ENCODE assay signal across 28 cellular contexts in the genomic region with DNA sequence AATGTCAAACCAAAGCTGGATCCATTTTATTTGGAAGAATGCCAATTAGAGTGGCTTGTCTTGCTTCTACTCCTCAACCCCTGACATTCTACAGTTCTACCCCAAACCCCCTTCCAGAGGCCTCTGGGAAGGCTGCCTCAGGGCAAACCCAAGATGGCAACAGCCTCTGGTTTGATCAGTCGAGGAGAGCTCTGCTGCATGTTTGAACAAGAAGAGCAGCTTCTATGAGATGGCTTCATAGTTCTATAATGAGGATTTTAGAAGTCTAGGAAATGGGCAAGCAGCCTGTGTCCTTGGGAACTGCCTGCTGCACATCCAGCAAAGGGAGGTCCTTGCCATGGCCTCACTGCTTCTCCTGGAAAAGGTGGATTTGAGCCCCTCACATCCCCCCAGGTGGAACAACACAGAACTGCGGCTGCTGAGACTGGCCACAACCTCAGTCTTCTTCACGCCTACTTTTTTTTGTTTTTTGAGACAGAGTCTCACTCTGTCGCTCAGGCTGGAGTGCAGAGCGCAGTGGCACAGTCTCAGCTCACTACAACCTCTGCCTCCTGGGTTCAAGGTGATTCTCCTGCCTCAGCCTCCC. TPM values are rescaled to one million over a fixed set of nuclear protein-coding genes. Genes with fewer than 3 reads are reported as not detected.
A peak's percentile ranks its signal among the peaks of the same experiment; 100 is the strongest.
DNase-seq lines count a peak whose midpoint lies in the region; TF ChIP-seq lines count a peak whose summit lies in the region.
"Had no signal": no experiment of that assay in that cellular context is flagged by ENCODE, and none has a peak within 500 bp of the region (broad histone marks: within the 10 kb centered on the region; RNA-seq: fewer than 3 reads in every experiment).

No MANE protein-coding gene starts in this region.

- CTCF ChIA-PET in activated naive CD4-positive, alpha-beta T cell treated with anti-CD3 and anti-CD28 coated beads for 36 hours (lab: Charles Lee), result interaction anchor here (1.1 to 3.6 kb wide), 2 partner anchors 69 to 116 kb away, joined by 3 to 21 read pairs; no protein-coding TSS in a partner anchor
- CTCF ChIA-PET in HEK293T (lab: Yijun Ruan, JAX), result interaction anchor here (0.6 kb wide), 2 partner anchors 10 to 81 kb away, joined by 3 read pairs; no protein-coding TSS in a partner anchor

- peaks cover 0 to 29% (median 11%) of the 10 kb centered on the region in 6 donors for H3K36me3 ChIP-seq in spleen
- H3K36me3 ChIP-seq: left ventricle myocardium inferior, pancreas had no signal

- no peak for TF ChIP-seq POLR2A in spleen (IDR thresholded peaks at IDR 0.05)

- TF ChIP-seq CTCF in spleen (IDR thresholded peaks at IDR 0.05 in 8 of 11, conservative IDR thresholded peaks at IDR 0.05 in 3 of 11), result no peak

- H3K27me3 ChIP-seq in spleen (replicated peaks in 1 of 7), result peaks cover 0 to 20% (median 14%) of the 10 kb centered on the region in 7 donors
- H3K27me3 ChIP-seq: BLaER1 treated with 17β-estradiol and CSF1 and Interleukin-3, amounts not matched to agents 10 nM and 100 nM; body of pancreas; pancreas had no signal

- WGBS in spleen, 5 donors, result 88 to 94% (median 92%) methylated on average over 5 of the region's 5 CpGs

- no peaks in the 10 kb centered on the region for H3K27me3 Mint-ChIP-seq in activated naive CD4-positive, alpha-beta T cell treated with anti-CD3 and anti-CD28 coated beads for 36 hours (ENCODE audit: low read depth)
- peaks cover 2% of the 10 kb centered on the region for H3K27me3 Mint-ChIP-seq in dendritic cell treated with granulocyte-macrophage colony-stimulating factor and Interleukin-4, amounts not matched to agents 40 ng/mL and 50 ng/mL, for 4 days
- H3K27me3 Mint-ChIP-seq: stimulated activated naive CD8-positive, alpha-beta T cell treated with anti-CD3 and anti-CD28 coated beads, Interleukin-15, Interleukin-2, amounts not matched to agents 100 ng/mL and 50 ng/mL, for 24 hours had no signal

- no peaks in the 10 kb centered on the region for H3K9me3 ChIP-seq in spleen
- H3K9me3 ChIP-seq: body of pancreas, left ventricle myocardium inferior, pancreas had no signal

- H3K27ac Mint-ChIP-seq in activated naive CD4-positive, alpha-beta T cell treated with anti-CD3 and anti-CD28 coated beads for 36 hours, result peak overlapping the region; percentile 58
- peak overlapping the region; percentile 37 for H3K27ac Mint-ChIP-seq in dendritic cell treated with granulocyte-macrophage colony-stimulating factor and Interleukin-4, amounts not matched to agents 40 ng/mL and 50 ng/mL, for 4 days
- H3K27ac Mint-ChIP-seq: stimulated activated naive CD8-positive, alpha-beta T cell treated with anti-CD3 and anti-CD28 coated beads, Interleukin-15, Interleukin-2, amounts not matched to agents 100 ng/mL and 50 ng/mL, for 24 hours had no signal

- peaks cover 19% of the 10 kb centered on the region for H3K36me3 Mint-ChIP-seq in activated naive CD4-positive, alpha-beta T cell treated with anti-CD3 and anti-CD28 coated beads for 36 hours (ENCODE audit: low read depth)
- H3K36me3 Mint-ChIP-seq in dendritic cell treated with granulocyte-macrophage colony-stimulating factor and Interleukin-4, amounts not matched to agents 40 ng/mL and 50 ng/mL, for 4 days (ENCODE audit: low read depth), result peaks cover 38% of the 10 kb centered on the region

- no peak for DNase-seq in activated naive CD4-positive, alpha-beta T cell treated with anti-CD3 and anti-CD28 coated beads for 36 hours
- no peak for DNase-seq in activated naive CD4-positive, alpha-beta T cell treated with Interleukin-2 at 50 U/mL for 16 hours
- DNase-seq in HEK293T (ENCODE audit: extremely low spot score), result peak; percentile 46
- peak; percentile 32 for DNase-seq in spleen
- DNase-seq in NCI-H2081 (lab: John Stamatoyannopoulos, UW), result no peak
- no peak for DNase-seq in activated CD4-positive, CD25-positive, alpha-beta regulatory T cell (lab: John Stamatoyannopoulos, UW)
- no peak for DNase-seq in ecto neural progenitor cell (ENCODE audit: low spot score)
- DNase-seq: ACHN; activated CD4-positive, alpha-beta T cell treated with anti-CD3 and anti-CD28 coated beads for 4 hours; body of pancreas; Calu3; effector CD8-positive, alpha-beta T cell; foreskin melanocyte; hippocampal formation; IMR-90; left ventricle myocardium inferior; midbrain; NCI-H1092 treated with DMSO at 0.1 percent for 48 hours; NCI-H2029; NCI-H226; NCI-H748 treated with DMSO at 0.1 percent for 48 hours; pancreas; RPMI8226 had no signal

- peaks cover 9% of the 10 kb centered on the region for H3K4me1 Mint-ChIP-seq in activated naive CD4-positive, alpha-beta T cell treated with anti-CD3 and anti-CD28 coated beads for 36 hours (ENCODE audit: low read depth)
- H3K4me1 Mint-ChIP-seq in dendritic cell treated with granulocyte-macrophage colony-stimulating factor and Interleukin-4, amounts not matched to agents 40 ng/mL and 50 ng/mL, for 4 days (ENCODE audit: low read depth), result peaks cover 35% of the 10 kb centered on the region

- no peaks in the 10 kb centered on the region for H3K9me3 Mint-ChIP-seq in activated naive CD4-positive, alpha-beta T cell treated with anti-CD3 and anti-CD28 coated beads for 36 hours
- no peaks in the 10 kb centered on the region for H3K9me3 Mint-ChIP-seq in dendritic cell treated with granulocyte-macrophage colony-stimulating factor and Interleukin-4, amounts not matched to agents 40 ng/mL and 50 ng/mL, for 4 days
- H3K9me3 Mint-ChIP-seq: stimulated activated naive CD8-positive, alpha-beta T cell treated with anti-CD3 and anti-CD28 coated beads, Interleukin-15, Interleukin-2, amounts not matched to agents 100 ng/mL and 50 ng/mL, for 24 hours had no signal

- intact Hi-C loops in activated naive CD4-positive, alpha-beta T cell treated with anti-CD3 and anti-CD28 coated beads for 36 hours (cut with micrococcal nuclease), result no loop called here
- intact Hi-C loops in dendritic cell treated with granulocyte-macrophage colony-stimulating factor and Interleukin-4, amounts not matched to agents 40 ng/mL and 50 ng/mL, for 4 days (cut with micrococcal nuclease), result no loop called here
- intact Hi-C loops in spleen (cut with DNase I; ENCODE audit: low total_unique reads), result no loop called here

- H3K4me1 ChIP-seq in spleen, result peaks cover 0 to 24% (median 17%) of the 10 kb centered on the region in 6 donors

- POLR2A ChIA-PET in HEK293T (lab: Yijun Ruan, JAX), result no interaction called here

- no peak overlapping the region for H3K27ac ChIP-seq in spleen
- H3K27ac ChIP-seq: BLaER1 treated with 17β-estradiol and CSF1 and Interleukin-3, amounts not matched to agents 10 nM and 100 nM; body of pancreas; left ventricle myocardium inferior; pancreas had no signal

- H3K4me3 ChIP-seq in spleen, result no peak overlapping the region
- H3K4me3 ChIP-seq: BLaER1 treated with 17β-estradiol and CSF1 and Interleukin-3, amounts not matched to agents 10 nM and 100 nM; body of pancreas; left ventricle myocardium inferior; pancreas had no signal

- H3K4me3 Mint-ChIP-seq in activated naive CD4-positive, alpha-beta T cell treated with anti-CD3 and anti-CD28 coated beads for 36 hours, result no peak overlapping the region
- H3K4me3 Mint-ChIP-seq in dendritic cell treated with granulocyte-macrophage colony-stimulating factor and Interleukin-4, amounts not matched to agents 40 ng/mL and 50 ng/mL, for 4 days, result no peak overlapping the region
- H3K4me3 Mint-ChIP-seq: nephron; stimulated activated naive CD8-positive, alpha-beta T cell treated with anti-CD3 and anti-CD28 coated beads, Interleukin-15, Interleukin-2, amounts not matched to agents 100 ng/mL and 50 ng/mL, for 24 hours had no signal

TF ChIP-seq in HEK293T, 16 proteins besides CTCF, POLR2A, EP300 and RAD21:
- TF ChIP-seq ELF4 (IDR thresholded peaks at IDR 0.05) (no peak), BHLHE40 (IDR thresholded peaks at IDR 0.05; ENCODE audit: borderline replicate concordance) (no peak), ZNF384 (IDR thresholded peaks at IDR 0.05) (no peak), FOXA1 (IDR thresholded peaks at IDR 0.05) (no peak), LEF1 (IDR thresholded peaks at IDR 0.05; ENCODE audit: borderline replicate concordance) (no peak), TARDBP (IDR thresholded peaks at IDR 0.05) (no peak), FOXK2 (IDR thresholded peaks at IDR 0.05) (no peak), NFRKB (IDR thresholded peaks at IDR 0.05) (no peak), FOXM1 (IDR thresholded peaks at IDR 0.05; ENCODE audit: borderline replicate concordance) (no peak), CTBP1 (IDR thresholded peaks at IDR 0.05; ENCODE audit: borderline replicate concordance) (no peak), SUZ12 (IDR thresholded peaks at IDR 0.05) (no peak), PKNOX1 (IDR thresholded peaks at IDR 0.05) (no peak), ARNT (IDR thresholded peaks at IDR 0.05) (no peak), L3MBTL2 (conservative IDR thresholded peaks at IDR 0.05) (no peak), SP1 (IDR thresholded peaks at IDR 0.05) (no peak), HDGF (IDR thresholded peaks at IDR 0.05; ENCODE audit: borderline replicate concordance) (no peak)

RNA-seq across cellular contexts. Expression of gene ZC3H12D, which starts 37.9 kb away (rescaled TPM):
- 10 to 100 TPM; 75.8 to 82.7 TPM for total RNA-seq in activated naive CD4-positive, alpha-beta T cell treated with anti-CD3 and anti-CD28 coated beads for 36 hours
- total RNA-seq in spleen, result 10 to 100 TPM; 20.1 to 38.4 (median 27.3) TPM
- 10 to 100 TPM; 15.2 to 24.4 (median 18.3) TPM for polyA plus RNA-seq in spleen
- total RNA-seq: SK-MEL-5 had no signal

RNA-seq across cellular contexts. Expression of gene SUMO4, which starts 46.8 kb away (rescaled TPM):
- total RNA-seq in activated naive CD4-positive, alpha-beta T cell treated with anti-CD3 and anti-CD28 coated beads for 36 hours, result 1 to 10 TPM; 5.5 to 5.9 TPM
- 10 to 100 TPM in 2 of 7 donors, 1 to 10 TPM in 5; 4.7 to 19.7 (median 7.0) TPM for total RNA-seq in spleen
- polyA plus RNA-seq in spleen, result under 1 TPM in 1 of 3 donors, not detected in 2; 0.16 TPM
- total RNA-seq: SK-MEL-5 had no signal
- polyA plus RNA-seq: IMR-90 had no signal

Comparison
In these comparisons a context has a peak if more than half of its experiments do, and no peak if none do; other contexts are left out.
1. DNase-seq: peak in HEK293T (single experiment) and spleen (single experiment); none in activated naive CD4-positive, alpha-beta T cell treated with anti-CD3 and anti-CD28 coated beads for 36 hours (single experiment), activated naive CD4-positive, alpha-beta T cell treated with Interleukin-2 at 50 U/mL for 16 hours (single experiment), NCI-H2081 (0 of 2), activated CD4-positive, CD25-positive, alpha-beta regulatory T cell (0 of 4) and ecto neural progenitor cell (single experiment).